8 cellular contexts compared by ENCODE assay signal in genomic region chr17:37373530-37374159, GRCh38. TPM values are rescaled to one million over a fixed set of nuclear protein-coding genes. Genes with fewer than 3 reads are reported as not detected.
DNase-seq lines count a peak whose midpoint lies in the region; ATAC-seq, FAIRE-seq and TF ChIP-seq lines count a peak whose summit lies in the region.

No MANE protein-coding gene starts in this region.

- no peak overlapping the region for H3K4me3 ChIP-seq in WERI-Rb-1 (ENCODE audit: low read depth, low read length)
- no peak overlapping the region for H3K4me3 ChIP-seq in keratinocyte (ENCODE audit: control insufficient read depth in 2 of 3, extremely low read depth in 1 of 3, insufficient read depth in 2 of 3, low read depth in 1 of 3, low read length in 3 of 3)

- H3K4me1 ChIP-seq in keratinocyte (ENCODE audit: control insufficient read depth, extremely low read depth, insufficient read depth, low read length), result no peaks in the 10 kb centered on the region

- in situ Hi-C loops in T47D (cut with HindIII; ENCODE audit: low pct_unique_long_range_greater_than_20kb, low sequenced_read_pairs), result no loop called here

- DNase-seq in DMS53 treated with DMSO at 0.1 percent for 48 hours (lab: John Stamatoyannopoulos, UW; ENCODE audit: unreplicated experiment) (peak; percentile 44), NCI-H345 treated with DMSO at 0.1 percent for 48 hours (lab: John Stamatoyannopoulos, UW; ENCODE audit: unreplicated experiment) (peak; percentile 56), WERI-Rb-1 (peak; percentile 80), T47D (ENCODE audit: low read depth in 1 of 2, low spot score in 1 of 2) (peak; percentile 51 to 95), keratinocyte (ENCODE audit: low read depth, low spot score) (peak; percentile 33), mesenteric fat pad (ENCODE audit: low spot score) (no peak)
- DNase-seq in stimulated activated CD4-positive, alpha-beta T cell treated with anti-CD3 and anti-CD28 coated beads, Interleukin-1b, Interleukin-23, amount 100 ng/mL, for 4 hours (ENCODE audit: low read depth in 2 of 2), result peak; percentile 22 to 38

- FAIRE-seq in keratinocyte (lab: Jason Lieb, UNC), result no peak

- H4K20me1 ChIP-seq in keratinocyte (ENCODE audit: control insufficient read depth, extremely low read depth, insufficient read depth, low read length), result no peaks in the 10 kb centered on the region

- no peaks in the 10 kb centered on the region for H3K79me2 ChIP-seq in keratinocyte (ENCODE audit: control insufficient read depth, insufficient read depth, low read length)

- TF ChIP-seq CTCF in WERI-Rb-1 (IDR thresholded peaks at IDR 0.05; ENCODE audit: low read depth, low read length) (peak; percentile 98), keratinocyte (optimal IDR thresholded peaks at IDR 0.05 in 1 of 3, IDR thresholded peaks at IDR 0.05 in 1 of 3, conservative IDR thresholded peaks at IDR 0.05 in 1 of 3; ENCODE audit: extremely low read depth in 1 of 3, insufficient read depth in 2 of 3, low read length in 3 of 3) (peak; percentile 98 to 100 (median 99))

- H3K27ac ChIP-seq in WERI-Rb-1 (no peak overlapping the region; the same call in 1 of the 2 replicates), keratinocyte (ENCODE audit: control insufficient read depth, insufficient read depth, low read length) (no peak overlapping the region)

- no peak overlapping the region for H3K4me2 ChIP-seq in keratinocyte (ENCODE audit: control insufficient read depth, extremely low read depth, insufficient read depth, low read depth, low read length)

- H2AFZ ChIP-seq in keratinocyte (ENCODE audit: control insufficient read depth, low read length), result peak overlapping the region; percentile 11

- H3K9me1 ChIP-seq in keratinocyte (ENCODE audit: control insufficient read depth, extremely low read depth, insufficient read depth, low read length), result no peaks in the 10 kb centered on the region

- H3K36me3 ChIP-seq in WERI-Rb-1, result no peaks in the 10 kb centered on the region
- no peaks in the 10 kb centered on the region for H3K36me3 ChIP-seq in keratinocyte (ENCODE audit: control insufficient read depth in 2 of 2, extremely low read depth in 1 of 2, insufficient read depth in 2 of 2, low read length in 2 of 2)

- ATAC-seq in HG02798 (IDR thresholded peaks at IDR 0.05; ENCODE audit: poor library complexity, unreplicated experiment), result peak; percentile 59

- H3K27me3 ChIP-seq in WERI-Rb-1 (ENCODE audit: insufficient read depth, low read depth, severe bottlenecking) (no peaks in the 10 kb centered on the region), keratinocyte (ENCODE audit: control insufficient read depth, extremely low read depth, insufficient read depth, low read length) (no peaks in the 10 kb centered on the region)

- dilution Hi-C loops in keratinocyte (cut with MboI; ENCODE audit: extremely low pct_ligation_motif_present, low sequenced_read_pairs), result no loop called here

- no peak overlapping the region for H3K9ac ChIP-seq in keratinocyte (ENCODE audit: control insufficient read depth, extremely low read depth, insufficient read depth, low read length)

- H3K9me3 ChIP-seq in WERI-Rb-1 (ENCODE audit: severe bottlenecking), result no peaks in the 10 kb centered on the region
- H3K9me3 ChIP-seq in keratinocyte (ENCODE audit: control insufficient read depth, low read depth, low read length), result no peaks in the 10 kb centered on the region

RNA-seq across cellular contexts. Expression of gene C17orf78, which starts 2.1 kb away (rescaled TPM):
- not detected in 3 replicates for polyA plus RNA-seq in keratinocyte
- not detected for polyA plus RNA-seq in keratinocyte (2011; ENCODE audit: low read depth)
- not detected in 2 replicates for polyA plus RNA-seq in keratinocyte (2011; cell fraction: cytosol; rRNA removed)
- not detected in 2 replicates for polyA plus RNA-seq in keratinocyte (2011; cell fraction: nucleus; rRNA removed)
- not detected in 2 replicates for polyA plus RNA-seq in keratinocyte (2012; ENCODE audit: low replicate concordance)
- not detected in 3 replicates for polyA minus RNA-seq in keratinocyte
- not detected for polyA minus RNA-seq in keratinocyte (2011; cell fraction: cytosol; rRNA and poly(A)+ RNA removed)
- not detected in 2 replicates for polyA minus RNA-seq in keratinocyte (2011; cell fraction: nucleus; rRNA and poly(A)+ RNA removed)
- not detected for total RNA-seq in mesenteric fat pad

RNA-seq across cellular contexts. Expression of gene ACACA, which starts 33.0 kb away (rescaled TPM):
- polyA plus RNA-seq in keratinocyte, result 66.7 to 85.8 TPM (median 82.2 TPM) in 3 replicates
- 45.5 TPM for polyA plus RNA-seq in keratinocyte (2011; ENCODE audit: low read depth)
- polyA plus RNA-seq in keratinocyte (2011; cell fraction: cytosol; rRNA removed), result 44.9 and 65.8 TPM in 2 replicates
- polyA plus RNA-seq in keratinocyte (2011; cell fraction: nucleus; rRNA removed), result 152 and 190 TPM in 2 replicates
- 33.7 and 67.2 TPM in 2 replicates for polyA plus RNA-seq in keratinocyte (2012; ENCODE audit: low replicate concordance)
- 229 to 338 TPM (median 299 TPM) in 3 replicates for polyA minus RNA-seq in keratinocyte
- polyA minus RNA-seq in keratinocyte (2011; cell fraction: cytosol; rRNA and poly(A)+ RNA removed), result 97.5 TPM
- polyA minus RNA-seq in keratinocyte (2011; cell fraction: nucleus; rRNA and poly(A)+ RNA removed), result 414 and 609 TPM in 2 replicates
- 59.1 TPM for total RNA-seq in mesenteric fat pad

RNA-seq across cellular contexts. Expression of gene TADA2A, which starts 33.0 kb away (rescaled TPM):
- polyA plus RNA-seq in keratinocyte, result 9.1 to 13.8 TPM (median 11.8 TPM) in 3 replicates
- polyA plus RNA-seq in keratinocyte (2011; ENCODE audit: low read depth), result 24.4 TPM
- 7.1 and 11.1 TPM in 2 replicates for polyA plus RNA-seq in keratinocyte (2011; cell fraction: cytosol; rRNA removed)
- polyA plus RNA-seq in keratinocyte (2011; cell fraction: nucleus; rRNA removed), result 16.3 and 17.9 TPM in 2 replicates
- polyA plus RNA-seq in keratinocyte (2012; ENCODE audit: low replicate concordance), result 6.9 and 8.0 TPM in 2 replicates
- polyA minus RNA-seq in keratinocyte, result 17.6 to 25.3 TPM (median 22.7 TPM) in 3 replicates
- polyA minus RNA-seq in keratinocyte (2011; cell fraction: cytosol; rRNA and poly(A)+ RNA removed), result 7.7 TPM
- polyA minus RNA-seq in keratinocyte (2011; cell fraction: nucleus; rRNA and poly(A)+ RNA removed), result 7.6 and 16.7 TPM in 2 replicates
- 19.4 TPM for total RNA-seq in mesenteric fat pad
